12 cellular contexts compared by ENCODE assay signal in genomic region chr12:79911889-79912656, GRCh38. TPM values are rescaled to one million over a fixed set of nuclear protein-coding genes. Genes with fewer than 3 reads are reported as not detected.
DNase-seq lines count a peak whose midpoint lies in the region; ATAC-seq and TF ChIP-seq lines count a peak whose summit lies in the region.
"Had no signal": no experiment of that assay in that cellular context is flagged by ENCODE, and none has a peak within 500 bp of the region (broad histone marks: within the 10 kb centered on the region; RNA-seq: fewer than 3 reads in every experiment).

No MANE protein-coding gene starts in this region.

- TF ChIP-seq CTCF in Panc1 (IDR thresholded peaks at IDR 0.05) (no peak), Peyer's patch (IDR thresholded peaks at IDR 0.05) (no peak)

- H3K4me1 ChIP-seq in Panc1 (ENCODE audit: control insufficient read depth, insufficient read depth, low read length) (peaks cover 18% of the 10 kb centered on the region), Peyer's patch (peaks cover 0 to 7% (median 0%) of the 10 kb centered on the region in 4 donors)

- no TSS peak for BruUV-seq in Panc1 (replicated peaks; lab: Mats Ljungman, UMichigan)

- H3K27ac ChIP-seq in Panc1 (ENCODE audit: low read length) (peak overlapping the region; percentile 59), Peyer's patch (no peak overlapping the region)
- H3K27ac ChIP-seq: vagina had no signal

- DNase-seq in activated naive CD8-positive, alpha-beta T cell treated with anti-CD3 and anti-CD28 coated beads, Interleukin-2, amount 50 U/mL, for 24 hours = no peak
- DNase-seq in Panc1 (ENCODE audit: low read depth, low spot score) (no peak), fibroblast of peridontal ligament (ENCODE audit: extremely low read depth) (peak; percentile 45), middle frontal gyrus (ENCODE audit: extremely low spot score, low spot score) (no peak), Peyer's patch (no peak), HK-2 (ENCODE audit: unreplicated experiment) (no peak)
- DNase-seq: dorsolateral prefrontal cortex, posterior cingulate gyrus, T-cell had no signal

- CTCF ChIA-PET in Panc1 (lab: Charles Lee) = interaction anchor here (0.6 to 0.7 kb wide), 2 partner anchors 544 to 706 kb away, joined by 3 to 8 read pairs; no protein-coding TSS in a partner anchor

- no peaks in the 10 kb centered on the region for H3K36me3 ChIP-seq in Panc1 (ENCODE audit: control insufficient read depth, insufficient read depth, low read length)
- H3K36me3 ChIP-seq in Peyer's patch = no peaks in the 10 kb centered on the region
- H3K36me3 ChIP-seq: vagina had no signal

- H3K9me3 Mint-ChIP-seq in activated naive CD8-positive, alpha-beta T cell (ENCODE audit: low read depth) = no peaks in the 10 kb centered on the region
- no peaks in the 10 kb centered on the region for H3K9me3 Mint-ChIP-seq in activated naive CD8-positive, alpha-beta T cell treated with anti-CD3 and anti-CD28 coated beads, Interleukin-2, amount 50 U/mL, for 24 hours
- no peaks in the 10 kb centered on the region for H3K9me3 Mint-ChIP-seq in stimulated activated memory B cell treated with anti-CD40 and anti-IgM and Interleukin-4, amounts not matched to agents 10 μg/mL and 1 μg/mL and 100 μg/mL, for 72 hours
- H3K9me3 Mint-ChIP-seq: T-cell had no signal

- no peak for ATAC-seq in activated naive CD8-positive, alpha-beta T cell treated with anti-CD3 and anti-CD28 coated beads, Interleukin-2, amount 50 U/mL, for 24 hours
- peak; percentile 89 for ATAC-seq in Panc1
- no peak for ATAC-seq in stimulated activated memory B cell treated with anti-CD40 and anti-IgM and Interleukin-4, amounts not matched to agents 10 μg/mL and 1 μg/mL and 100 μg/mL, for 72 hours
- ATAC-seq: T-cell had no signal

- no peak overlapping the region for H3K4me3 Mint-ChIP-seq in activated naive CD8-positive, alpha-beta T cell
- no peak overlapping the region for H3K4me3 Mint-ChIP-seq in activated naive CD8-positive, alpha-beta T cell treated with anti-CD3 and anti-CD28 coated beads, Interleukin-2, amount 50 U/mL, for 24 hours
- no peak overlapping the region for H3K4me3 Mint-ChIP-seq in stimulated activated memory B cell treated with anti-CD40 and anti-IgM and Interleukin-4, amounts not matched to agents 10 μg/mL and 1 μg/mL and 100 μg/mL, for 72 hours

- peaks cover 73% of the 10 kb centered on the region for H3K4me1 Mint-ChIP-seq in activated naive CD8-positive, alpha-beta T cell (ENCODE audit: low read depth)
- peaks cover 62% of the 10 kb centered on the region for H3K4me1 Mint-ChIP-seq in activated naive CD8-positive, alpha-beta T cell treated with anti-CD3 and anti-CD28 coated beads, Interleukin-2, amount 50 U/mL, for 24 hours
- peaks cover 40% of the 10 kb centered on the region for H3K4me1 Mint-ChIP-seq in stimulated activated memory B cell treated with anti-CD40 and anti-IgM and Interleukin-4, amounts not matched to agents 10 μg/mL and 1 μg/mL and 100 μg/mL, for 72 hours

- no peaks in the 10 kb centered on the region for H3K27me3 ChIP-seq in Panc1 (ENCODE audit: control insufficient read depth, insufficient read depth, low read length)
- no peaks in the 10 kb centered on the region for H3K27me3 ChIP-seq in Peyer's patch
- H3K27me3 ChIP-seq: dorsolateral prefrontal cortex, vagina had no signal

- H3K27ac Mint-ChIP-seq in activated naive CD8-positive, alpha-beta T cell = peak overlapping the region; percentile 66
- H3K27ac Mint-ChIP-seq in activated naive CD8-positive, alpha-beta T cell treated with anti-CD3 and anti-CD28 coated beads, Interleukin-2, amount 50 U/mL, for 24 hours = no peak overlapping the region
- H3K27ac Mint-ChIP-seq in stimulated activated memory B cell treated with anti-CD40 and anti-IgM and Interleukin-4, amounts not matched to agents 10 μg/mL and 1 μg/mL and 100 μg/mL, for 72 hours = peak overlapping the region; percentile 11

- no peaks in the 10 kb centered on the region for H3K36me3 Mint-ChIP-seq in activated naive CD8-positive, alpha-beta T cell
- peaks cover 3% of the 10 kb centered on the region for H3K36me3 Mint-ChIP-seq in activated naive CD8-positive, alpha-beta T cell treated with anti-CD3 and anti-CD28 coated beads, Interleukin-2, amount 50 U/mL, for 24 hours (ENCODE audit: low read depth)
- peaks cover 11% of the 10 kb centered on the region for H3K36me3 Mint-ChIP-seq in stimulated activated memory B cell treated with anti-CD40 and anti-IgM and Interleukin-4, amounts not matched to agents 10 μg/mL and 1 μg/mL and 100 μg/mL, for 72 hours
- H3K36me3 Mint-ChIP-seq: T-cell had no signal

- in situ Hi-C loops in Panc1 (cut with HindIII; ENCODE audit: low pct_unique_long_range_greater_than_20kb, low sequenced_read_pairs) = no loop called here

- no peak for TF ChIP-seq POLR2A in Peyer's patch (IDR thresholded peaks at IDR 0.05)

- H3K27me3 Mint-ChIP-seq in activated naive CD8-positive, alpha-beta T cell = no peaks in the 10 kb centered on the region
- no peaks in the 10 kb centered on the region for H3K27me3 Mint-ChIP-seq in activated naive CD8-positive, alpha-beta T cell treated with anti-CD3 and anti-CD28 coated beads, Interleukin-2, amount 50 U/mL, for 24 hours
- no peaks in the 10 kb centered on the region for H3K27me3 Mint-ChIP-seq in stimulated activated memory B cell treated with anti-CD40 and anti-IgM and Interleukin-4, amounts not matched to agents 10 μg/mL and 1 μg/mL and 100 μg/mL, for 72 hours
- H3K27me3 Mint-ChIP-seq: T-cell had no signal

- H3K4me3 ChIP-seq in Panc1 (ENCODE audit: low read depth in 2 of 2, low read length in 2 of 2) (no peak overlapping the region), Peyer's patch (no peak overlapping the region)
- H3K4me3 ChIP-seq: dorsolateral prefrontal cortex, vagina had no signal

- POLR2A ChIA-PET in Panc1 (lab: Charles Lee) = interaction anchor here (0.7 kb wide), 1 partner anchor 15 kb away, joined by 6 read pairs; no protein-coding TSS in a partner anchor

- intact Hi-C loops in Panc1 (cut with micrococcal nuclease; ENCODE audit: unreplicated experiment) = no loop called here

- H3K9me3 ChIP-seq in Panc1 (ENCODE audit: control insufficient read depth, insufficient read depth, low read depth, low read length) (no peaks in the 10 kb centered on the region), Peyer's patch (no peaks in the 10 kb centered on the region)
- H3K9me3 ChIP-seq: vagina had no signal

RNA-seq across cellular contexts. Expression of gene PPP1R12A, which starts 22.8 kb away (rescaled TPM):
- total RNA-seq in Panc1 (2021; ENCODE audit: unreplicated experiment) (61.6 TPM), Peyer's patch (100 to 1,000 TPM in 2 of 4 donors, 10 to 100 TPM in 2; 79.2 to 276 (median 92.6) TPM)
- 21.2 TPM for polyA plus RNA-seq in Panc1 (2012; ENCODE audit: insufficient read length)
